20 cellular contexts compared by ENCODE assay signal in genomic region chr1:21239181-21239580, GRCh38. TPM values are rescaled to one million over a fixed set of nuclear protein-coding genes. Genes with fewer than 3 reads are reported as not detected.
DNase-seq lines count a peak whose midpoint lies in the region; ATAC-seq, FAIRE-seq and TF ChIP-seq lines count a peak whose summit lies in the region.
"Had no signal": no experiment of that assay in that cellular context is flagged by ENCODE, and none has a peak within 500 bp of the region (broad histone marks: within the 10 kb centered on the region; RNA-seq: fewer than 3 reads in every experiment).

No MANE protein-coding gene starts in this region.

- H4K8ac ChIP-seq in trophoblast cell (ENCODE audit: low read depth, low read length) = no peak overlapping the region

- no peak overlapping the region for H3K27ac ChIP-seq in K562 (ENCODE audit: extremely low read depth, low read depth, low read length)
- H3K27ac ChIP-seq in trophoblast cell (ENCODE audit: low read depth, low read length) = no peak overlapping the region
- H3K27ac ChIP-seq in small intestine (ENCODE audit: low read depth in 1 of 2, low read length in 1 of 2) = no peak overlapping the region
- H3K27ac ChIP-seq: BLaER1 treated with 17β-estradiol and CSF1 and Interleukin-3, amounts not matched to agents 10 nM and 100 nM; hepatocyte; upper lobe of right lung had no signal

- no peak; the same call in 2 of the 3 replicates for ATAC-seq in K562
- ATAC-seq in GM18517 (IDR thresholded peaks at IDR 0.05; ENCODE audit: unreplicated experiment) = no peak
- no peak for ATAC-seq in GM18858 (IDR thresholded peaks at IDR 0.05; ENCODE audit: unreplicated experiment)
- ATAC-seq: left colon, upper lobe of right lung, WTC11 had no signal

- H2AK5ac ChIP-seq in trophoblast cell (ENCODE audit: low read length) = no peak overlapping the region

- H3K79me1 ChIP-seq in trophoblast cell (ENCODE audit: low read length) = no peaks in the 10 kb centered on the region

- H3K36me3 ChIP-seq in K562 (ENCODE audit: control insufficient read depth, insufficient read depth, low read length) (peaks cover 7% of the 10 kb centered on the region; the same call in 1 of the 3 replicates), trophoblast cell (ENCODE audit: control insufficient read depth in 1 of 2, insufficient read depth in 2 of 2, low read length in 2 of 2) (peaks cover 9 to 16% of the 10 kb centered on the region in 2 experiments), small intestine (ENCODE audit: control insufficient read depth in 2 of 2, insufficient read depth in 2 of 2, low read length in 2 of 2) (peaks cover 13 to 15% of the 10 kb centered on the region in 2 donors)

- DNase-seq in GM13976 (ENCODE audit: low spot score) = peak; percentile 54
- DNase-seq in MV-4-11 (lab: John Stamatoyannopoulos, UW) = peak; percentile 75
- no peak for DNase-seq in K562 (ENCODE audit: extremely low read depth in 1 of 4, low spot score in 3 of 4)
- peak; percentile 78 to 82 for DNase-seq in trophoblast cell
- DNase-seq in NCI-H524 (lab: John Stamatoyannopoulos, UW) = no peak
- no peak for DNase-seq in small intestine
- DNase-seq: amygdala; DND-41; dorsolateral prefrontal cortex; left colon; naive B cell; NCI-H1105 treated with DMSO at 0.1 percent for 48 hours; NCI-H2227 treated with DMSO at 0.1 percent for 48 hours; stimulated activated CD8-positive, alpha-beta memory T cell treated with anti-CD3 and anti-CD28 coated beads, Interleukin-4, amount 100 ng/mL, for 48 hours; upper lobe of right lung had no signal

- intact Hi-C loops in K562 (cut with micrococcal nuclease) = loop anchor here (5.0 kb wide), 1 partner anchor 418 kb away; no protein-coding TSS in a partner anchor

- H3K4me3 ChIP-seq in K562 = no peak overlapping the region
- no peak overlapping the region for H3K4me3 ChIP-seq in trophoblast cell (ENCODE audit: low read depth, low read length)
- no peak overlapping the region for H3K4me3 ChIP-seq in small intestine (ENCODE audit: low read depth in 1 of 2, low read length in 2 of 2)
- H3K4me3 ChIP-seq: BLaER1 treated with 17β-estradiol and CSF1 and Interleukin-3, amounts not matched to agents 10 nM and 100 nM; dorsolateral prefrontal cortex; hepatocyte; upper lobe of right lung had no signal

- no peak overlapping the region for H3K23ac ChIP-seq in trophoblast cell (ENCODE audit: low read length)

- no peaks in the 10 kb centered on the region for H3K9me3 ChIP-seq in K562 (replicated peaks; ENCODE audit: control insufficient read depth, insufficient read depth, low read depth, low read length)
- no peaks in the 10 kb centered on the region for H3K9me3 ChIP-seq in trophoblast cell (ENCODE audit: insufficient read depth, low read depth, low read length)
- no peaks in the 10 kb centered on the region for H3K9me3 ChIP-seq in small intestine (ENCODE audit: control insufficient read depth, low read depth)
- H3K9me3 ChIP-seq: BLaER1 treated with 17β-estradiol and CSF1 and Interleukin-3, amounts not matched to agents 10 nM and 100 nM; upper lobe of right lung had no signal

- TF ChIP-seq EP300 in K562 (IDR thresholded peaks at IDR 0.05; ENCODE audit: low read length) = no peak

- peak overlapping the region; percentile 77 for H4K91ac ChIP-seq in trophoblast cell (ENCODE audit: low read depth, low read length)

- 65% methylated on average over 11 of the region's 11 CpGs for whole genome bisulfite sequencing in K562 (ENCODE audit: insufficient coverage, low coverage, missing lambda C conversion rate)
- WGBS in trophoblast cell (ENCODE audit: extremely low coverage, insufficient coverage, insufficient read length) = no CpG with 5 or more reads among the region's 11 CpGs
- WGBS in small intestine, 3 donors = 80 to 94% (median 85%) methylated on average over 11 of the region's 11 CpGs

- H3K18ac ChIP-seq in trophoblast cell (ENCODE audit: low read length) = no peak overlapping the region

- no peak for TF ChIP-seq POLR2A in K562 (conservative IDR thresholded peaks at IDR 0.05)

- H2AFZ ChIP-seq in K562 (ENCODE audit: low read depth, low read length) (no peak overlapping the region), trophoblast cell (ENCODE audit: insufficient read depth, low read length, poor library complexity) (no peak overlapping the region)
- H2AFZ ChIP-seq: hepatocyte had no signal

- no peak overlapping the region for H2BK12ac ChIP-seq in trophoblast cell (ENCODE audit: low read length)

- H4K20me1 ChIP-seq in K562 (replicated peaks; ENCODE audit: control insufficient read depth, insufficient read depth, low read length) = no peaks in the 10 kb centered on the region

- H3K9ac ChIP-seq in K562 (ENCODE audit: insufficient read depth in 1 of 2, low read depth in 2 of 2, low read length in 2 of 2) (peak overlapping the region in 1 of 2 experiments; percentile 42; a peak in 1 of 4 replicates), trophoblast cell (ENCODE audit: low read length) (no peak overlapping the region)
- H3K9ac ChIP-seq: BLaER1 treated with 17β-estradiol and CSF1 and Interleukin-3, amounts not matched to agents 10 nM and 100 nM had no signal

- no peaks in the 10 kb centered on the region for H3K9me1 ChIP-seq in K562 (ENCODE audit: control insufficient read depth, insufficient read depth, low read length)

- H3K4ac ChIP-seq in trophoblast cell (ENCODE audit: low read depth, low read length) = no peak overlapping the region

- H4K12ac ChIP-seq in trophoblast cell (ENCODE audit: low read depth, low read length) = no peak overlapping the region

- POLR2A ChIA-PET in K562 (lab: Yijun Ruan, JAX) = interaction anchor here (1.7 kb wide), 1 partner anchor 16 kb away, joined by 4 read pairs; no protein-coding TSS in a partner anchor

- H3K27me3 ChIP-seq in K562 (ENCODE audit: control insufficient read depth in 2 of 2, insufficient read depth in 2 of 2, low read length in 2 of 2) (no peaks in the 10 kb centered on the region), trophoblast cell (ENCODE audit: insufficient read depth, low read length) (no peaks in the 10 kb centered on the region), small intestine (ENCODE audit: control insufficient read depth in 2 of 2, insufficient read depth in 2 of 2, low read length in 2 of 2) (no peaks in the 10 kb centered on the region)
- H3K27me3 ChIP-seq: BLaER1 treated with 17β-estradiol and CSF1 and Interleukin-3, amounts not matched to agents 10 nM and 100 nM; dorsolateral prefrontal cortex; hepatocyte; upper lobe of right lung had no signal

- FAIRE-seq in K562 (lab: Jason Lieb, UNC) = no peak
- no peak for FAIRE-seq in small intestine (lab: Jason Lieb, UNC)

- H2BK120ac ChIP-seq in trophoblast cell (ENCODE audit: insufficient read depth, low read length, poor library complexity) = no peak overlapping the region

- BruUV-seq in K562 (replicated peaks; lab: Mats Ljungman, UMichigan) = no TSS peak

- CTCF ChIA-PET in K562 (lab: Yijun Ruan, JAX; ENCODE audit: low intra/inter-chr PET ratio) = no interaction called here

- in situ Hi-C loops in GM13976 (cut with MboI; ENCODE audit: low sequenced_read_pairs, unreplicated experiment) (loop anchor here (10.0 to 25.0 kb wide), 2 partner anchors 136 to 723 kb away; no protein-coding TSS in a partner anchor), K562 (cut with MboI) (no loop called here)

- H3K14ac ChIP-seq in trophoblast cell (ENCODE audit: low read length) = no peak overlapping the region

- no peak overlapping the region for H2BK5ac ChIP-seq in trophoblast cell (ENCODE audit: low read depth, low read length, poor library complexity)

- no peak for TF ChIP-seq RAD21 in K562 (CRISPR knock-in tag; conservative IDR thresholded peaks at IDR 0.05 in 1 of 2, IDR thresholded peaks at IDR 0.05 in 1 of 2)

- no peaks in the 10 kb centered on the region for H3K4me1 ChIP-seq in K562 (replicated peaks in 1 of 2; ENCODE audit: control insufficient read depth in 2 of 2, insufficient read depth in 2 of 2, low read length in 2 of 2)
- peaks cover 9 to 14% of the 10 kb centered on the region in 2 experiments for H3K4me1 ChIP-seq in trophoblast cell (ENCODE audit: control insufficient read depth in 1 of 2, insufficient read depth in 2 of 2, low read length in 2 of 2)
- H3K4me1 ChIP-seq in small intestine (ENCODE audit: control insufficient read depth in 2 of 2, insufficient read depth in 1 of 2, low read depth in 1 of 2, low read length in 1 of 2) = no peaks in the 10 kb centered on the region
- H3K4me1 ChIP-seq: upper lobe of right lung had no signal

- TF ChIP-seq CTCF in GM13976 (IDR thresholded peaks at IDR 0.05; ENCODE audit: borderline replicate concordance, control extremely low read depth, extremely low read depth, insufficient read depth, missing control alignments) (no peak), K562 (IDR thresholded peaks at IDR 0.05 in 2 of 3, conservative IDR thresholded peaks at IDR 0.05 in 1 of 3; ENCODE audit: insufficient read depth in 2 of 3, low read depth in 1 of 3, low read length in 3 of 3) (no peak)

- H3K79me2 ChIP-seq in K562 (ENCODE audit: control insufficient read depth, insufficient read depth, low read length) = no peaks in the 10 kb centered on the region
- no peaks in the 10 kb centered on the region for H3K79me2 ChIP-seq in trophoblast cell (ENCODE audit: control insufficient read depth, insufficient read depth, low read length, poor library complexity)
- H3K79me2 ChIP-seq: hepatocyte had no signal

- H3K4me2 ChIP-seq in K562 (ENCODE audit: insufficient read depth, low read length) (no peak overlapping the region), trophoblast cell (ENCODE audit: low read length) (no peak overlapping the region)
- H3K4me2 ChIP-seq: hepatocyte had no signal

TF ChIP-seq in K562, 482 proteins besides CTCF, POLR2A, EP300 and RAD21 (continues in another document):
- no peak for TF ChIP-seq BMI1 (IDR thresholded peaks at IDR 0.05; ENCODE audit: low read length)
- TF ChIP-seq ZFPM2 (CRISPR knock-in tag; IDR thresholded peaks at IDR 0.05) = no peak

RNA-seq across cellular contexts. Expression of gene ECE1, which starts 51.1 kb away (rescaled TPM):
- 46.9 and 72.4 TPM in 2 replicates for total RNA-seq in K562 (2011; cell fraction: chromatin; rRNA removed; ENCODE audit: low replicate concordance)
- 41.5 and 47.5 TPM in 2 replicates for total RNA-seq in K562 (2011; cell fraction: nucleolus; rRNA removed)
- total RNA-seq in K562 (2011; cell fraction: nucleoplasm; rRNA removed) = 38.9 and 42.0 TPM in 2 replicates
- total RNA-seq in K562 (2014; rRNA removed) = 18.8 and 21.3 TPM in 2 replicates
- total RNA-seq in K562 (2014; rRNA removed; fragmentation: Illumina TruSeq; extraction: Trizol) = 11.0 and 14.5 TPM in 2 replicates
- 5.3 and 6.9 TPM in 2 replicates for total RNA-seq in K562 (2015; rRNA removed; fragmentation: Illumina TruSeq; extraction: Trizol)
- 31.6 and 34.8 TPM in 2 replicates for total RNA-seq in K562 (2021)
- polyA plus RNA-seq in K562 (2011; rRNA removed) = 10.3 and 26.8 TPM in 2 replicates
- polyA plus RNA-seq in K562 (2011; cell fraction: cytosol; rRNA removed) = 5.5 and 9.8 TPM in 2 replicates
- polyA plus RNA-seq in K562 (2011; cell fraction: nucleus; rRNA removed) = 12.7 and 17.7 TPM in 2 replicates
- 20.2 and 46.9 TPM in 2 replicates for polyA plus RNA-seq in K562 (2012)
- 29.7 and 30.8 TPM in 2 replicates for polyA plus RNA-seq in K562 (2014; fragmentation: Illumina TruSeq; extraction: Trizol)
- under 1 TPM; 0.56 to 0.61 TPM for polyA plus RNA-seq in K562 (2014; fragmentation: Nextera tagmentation; extraction: Ambion mirVana)
- 10.1 and 12.1 TPM in 2 replicates for polyA plus RNA-seq in K562 (2014; rRNA removed)
- 9.1 and 14.0 TPM in 2 replicates for polyA minus RNA-seq in K562 (2011; rRNA and poly(A)+ RNA removed)
- 9.9 and 13.4 TPM in 2 replicates for polyA minus RNA-seq in K562 (2011; cell fraction: cytosol; rRNA and poly(A)+ RNA removed)
- 9.1 and 11.0 TPM in 2 replicates for polyA minus RNA-seq in K562 (2011; cell fraction: nucleus; rRNA and poly(A)+ RNA removed)
- 50.0 and 52.3 TPM in 2 replicates for polyA plus RNA-seq in trophoblast cell (2013)
- polyA plus RNA-seq in small intestine = 10 to 100 TPM; 20.8 to 58.1 (median 22.7) TPM

Comparison
In these comparisons a context has a peak if more than half of its experiments do, and no peak if none do; other contexts are left out.
1. DNase-seq: peak in GM13976 (single experiment), MV-4-11 (single experiment) and trophoblast cell (2 of 2); none in K562 (0 of 4), NCI-H524 (0 of 2) and small intestine (single experiment).